Comparison of ENCODE assay signal across 27 cellular contexts in genomic region chr4:4765811-4766210, GRCh38.
"Had no signal": no experiment of that assay in that cellular context is flagged by ENCODE, and none has a peak within 500 bp of the region (broad histone marks: within the 10 kb centered on the region; RNA-seq: fewer than 3 reads in every experiment).

No MANE protein-coding gene starts in this region.

- ATAC-seq: foreskin keratinocyte; gastroesophageal sphincter; heart left ventricle; left lobe of liver; naive thymus-derived CD8-positive, alpha-beta T cell; right lobe of liver; stimulated activated naive B cell treated with anti-CD40 and anti-IgM and Interleukin-4, amounts not matched to agents 10 μg/mL and 1 μg/mL and 100 μg/mL, for 72 hours; upper lobe of right lung had no signal

- H3K9ac ChIP-seq: parathyroid adenoma had no signal

- H3K27me3 ChIP-seq: colonic mucosa, foreskin keratinocyte, gastroesophageal sphincter, hepatocyte, right lobe of liver, tibial nerve, upper lobe of right lung, uterus had no signal

- DNase-seq: colonic mucosa; effector CD8-positive, alpha-beta T cell; foreskin keratinocyte; heart left ventricle; kidney; naive thymus-derived CD8-positive, alpha-beta T cell; right lobe of liver; small intestine; stimulated activated CD4-positive, alpha-beta T cell treated with anti-CD3 and anti-CD28 coated beads, Interleukin-15, amount 100 ng/mL, for 24 hours; stimulated activated CD4-positive, alpha-beta T cell treated with anti-CD3 and anti-CD28 coated beads, Interleukin-2, amount 100 ng/mL, for 48 hours; stimulated activated naive B cell treated with anti-CD40 and anti-IgM and Interleukin-4, amounts not matched to agents 10 μg/mL and 1 μg/mL and 100 μg/mL, for 72 hours; upper lobe of right lung had no signal

- H3K27ac Mint-ChIP-seq: dendritic cell treated with granulocyte-macrophage colony-stimulating factor and Interleukin-4, amounts not matched to agents 40 ng/mL and 50 ng/mL, for 4 days; memory B cell; naive thymus-derived CD8-positive, alpha-beta T cell; progenitor cell of endocrine pancreas; stimulated activated naive B cell treated with anti-CD40 and anti-IgM and Interleukin-4, amounts not matched to agents 10 μg/mL and 1 μg/mL and 100 μg/mL, for 72 hours; stimulated activated naive CD8-positive, alpha-beta T cell treated with anti-CD3 and anti-CD28 coated beads, Interleukin-15, Interleukin-2, amounts not matched to agents 100 ng/mL and 50 ng/mL, for 24 hours had no signal

- H3K36me3 ChIP-seq: colonic mucosa, esophagus muscularis mucosa, gastroesophageal sphincter, heart left ventricle, right lobe of liver, thoracic aorta, tibial nerve, upper lobe of right lung, uterus had no signal

- H3K9me3 Mint-ChIP-seq: dendritic cell treated with granulocyte-macrophage colony-stimulating factor and Interleukin-4, amounts not matched to agents 40 ng/mL and 50 ng/mL, for 4 days had no signal

- H3K9me3 ChIP-seq: colonic mucosa, esophagus muscularis mucosa, heart left ventricle, right lobe of liver, thoracic aorta, upper lobe of right lung, uterus had no signal

- H3K4me1 ChIP-seq: colonic mucosa, esophagus muscularis mucosa, foreskin keratinocyte, gastroesophageal sphincter, heart left ventricle, parathyroid adenoma, right lobe of liver, tibial nerve, upper lobe of right lung, uterus had no signal

- H3K79me2 ChIP-seq: hepatocyte, parathyroid adenoma had no signal

- H3K4me2 ChIP-seq: hepatocyte had no signal

- H3K27ac ChIP-seq: colonic mucosa, esophagus muscularis mucosa, foreskin keratinocyte, gastroesophageal sphincter, heart left ventricle, hepatocyte, parathyroid adenoma, right lobe of liver, thoracic aorta, tibial nerve, upper lobe of right lung, uterus had no signal

- H2AFZ ChIP-seq: hepatocyte, parathyroid adenoma had no signal

- FAIRE-seq: endothelial cell of umbilical vein, kidney, small intestine had no signal

- H3K4me3 ChIP-seq: colonic mucosa, esophagus muscularis mucosa, gastroesophageal sphincter, heart left ventricle, hepatocyte, lung, right lobe of liver, thoracic aorta, tibial nerve, upper lobe of right lung, uterus had no signal

- H3K4me3 Mint-ChIP-seq: dendritic cell treated with granulocyte-macrophage colony-stimulating factor and Interleukin-4, amounts not matched to agents 40 ng/mL and 50 ng/mL, for 4 days; memory B cell; naive thymus-derived CD8-positive, alpha-beta T cell; neural crest cell; stimulated activated naive B cell treated with anti-CD40 and anti-IgM and Interleukin-4, amounts not matched to agents 10 μg/mL and 1 μg/mL and 100 μg/mL, for 72 hours; stimulated activated naive CD8-positive, alpha-beta T cell treated with anti-CD3 and anti-CD28 coated beads, Interleukin-15, Interleukin-2, amounts not matched to agents 100 ng/mL and 50 ng/mL, for 24 hours had no signal
